Comparison of ENCODE assay signal across 8 cellular contexts in genomic region chr1:9728451-9729295, GRCh38.
DNase-seq lines count a peak whose midpoint lies in the region; ATAC-seq and TF ChIP-seq lines count a peak whose summit lies in the region.

No MANE protein-coding gene starts in this region.

- H3K36me3 ChIP-seq in endodermal cell (ENCODE audit: control insufficient read depth, insufficient read depth, low read length) = peaks cover 44% of the 10 kb centered on the region
- peaks cover 40% of the 10 kb centered on the region for H3K36me3 ChIP-seq in A673 (ENCODE audit: insufficient read depth, low read length, poor library complexity, severe bottlenecking)

- intact Hi-C loops in A673 (cut with micrococcal nuclease; ENCODE audit: unreplicated experiment) = no loop called here

- H3K4me3 ChIP-seq in endodermal cell (ENCODE audit: low read length) (no peak overlapping the region), A673 (ENCODE audit: low read depth, low read length, poor library complexity, severe bottlenecking) (no peak overlapping the region)

- ATAC-seq in stimulated activated effector memory CD8-positive, alpha-beta T cell treated with anti-CD3 and anti-CD28 coated beads, Interleukin-12 subunit alpha, Interleukin-12 subunit beta, amount 100 ng/mL, for 72 hours = peak; percentile 79
- ATAC-seq in GM19463 (IDR thresholded peaks at IDR 0.05; ENCODE audit: unreplicated experiment) (no peak), HG02678 (IDR thresholded peaks at IDR 0.05; ENCODE audit: unreplicated experiment) (no peak)

- DNase-seq in RWPE1 (ENCODE audit: low spot score) (no peak), endodermal cell (no peak), A673 (ENCODE audit: low spot score) (no peak), NCI-H748 (lab: John Stamatoyannopoulos, UW; ENCODE audit: unreplicated experiment) (no peak)
- peak; percentile 65 for DNase-seq in activated T-cell treated with anti-CD3 and anti-CD28 coated beads, Interleukin-2, amount 50 U/mL, for 1 hour
- DNase-seq in stimulated activated effector memory CD8-positive, alpha-beta T cell treated with anti-CD3 and anti-CD28 coated beads, Interleukin-12 subunit alpha, Interleukin-12 subunit beta, amount 100 ng/mL, for 72 hours (ENCODE audit: low spot score in 2 of 2) = peak in 1 of 2 donors; percentile 79

- H3K4me3 Mint-ChIP-seq in endodermal cell = no peak overlapping the region
- H3K4me3 Mint-ChIP-seq in stimulated activated effector memory CD8-positive, alpha-beta T cell treated with anti-CD3 and anti-CD28 coated beads, Interleukin-12 subunit alpha, Interleukin-12 subunit beta, amount 100 ng/mL, for 72 hours = peak overlapping the region; percentile 68

- H3K27me3 Mint-ChIP-seq in endodermal cell (ENCODE audit: insufficient read depth) = no peaks in the 10 kb centered on the region

- TF ChIP-seq CTCF in RWPE1 (conservative IDR thresholded peaks at IDR 0.05; ENCODE audit: low read depth) (no peak), endodermal cell (conservative IDR thresholded peaks at IDR 0.05) (no peak), A673 (conservative IDR thresholded peaks at IDR 0.05; ENCODE audit: low read depth, low read length) (no peak)

- H3K27ac ChIP-seq in RWPE1 = peak overlapping the region; percentile 46
- no peak overlapping the region for H3K27ac ChIP-seq in endodermal cell (ENCODE audit: low read depth, low read length)
- no peak overlapping the region for H3K27ac ChIP-seq in A673 (ENCODE audit: low read depth, low read length, poor library complexity, severe bottlenecking)

- peaks cover 65% of the 10 kb centered on the region for H3K36me3 Mint-ChIP-seq in endodermal cell (ENCODE audit: low read depth)
- peaks cover 100% of the 10 kb centered on the region for H3K36me3 Mint-ChIP-seq in stimulated activated effector memory CD8-positive, alpha-beta T cell treated with anti-CD3 and anti-CD28 coated beads, Interleukin-12 subunit alpha, Interleukin-12 subunit beta, amount 100 ng/mL, for 72 hours

- H3K27me3 ChIP-seq in endodermal cell (ENCODE audit: control insufficient read depth, insufficient read depth, low read length, poor library complexity, severe bottlenecking) = no peaks in the 10 kb centered on the region
- H3K27me3 ChIP-seq in A673 (replicated peaks; ENCODE audit: insufficient read depth, low read depth, low read length, poor library complexity) = no peaks in the 10 kb centered on the region

- 92 to 95% methylated on average over 32 to 33 of the region's 33 CpGs for WGBS in endodermal cell (ENCODE audit: insufficient coverage in 1 of 2, insufficient read length in 1 of 2), 2 experiments

- no TSS peak for BruUV-seq in A673 (replicated peaks; lab: Mats Ljungman, UMichigan)

- H3K4me1 Mint-ChIP-seq in endodermal cell = no peaks in the 10 kb centered on the region
- H3K4me1 Mint-ChIP-seq in stimulated activated effector memory CD8-positive, alpha-beta T cell treated with anti-CD3 and anti-CD28 coated beads, Interleukin-12 subunit alpha, Interleukin-12 subunit beta, amount 100 ng/mL, for 72 hours = peaks cover 81% of the 10 kb centered on the region

- H3K9ac ChIP-seq in endodermal cell (ENCODE audit: extremely low read depth, low read length, poor library complexity, severe bottlenecking) = no peak overlapping the region

- H3K9me3 ChIP-seq in endodermal cell (ENCODE audit: control insufficient read depth, low read length) (peaks cover under 1% of the 10 kb centered on the region), A673 (ENCODE audit: low read depth, low read length, poor library complexity, severe bottlenecking) (no peaks in the 10 kb centered on the region)

- POLR2A ChIA-PET in RWPE1 (lab: Yijun Ruan, JAX; ENCODE audit: low non-redundant PET) (no interaction called here), A673 (lab: Charles Lee; ENCODE audit: low non-redundant PET) (no interaction called here)

- CTCF ChIA-PET in RWPE1 (lab: Yijun Ruan, JAX) = no interaction called here
- CTCF ChIA-PET in A673 (lab: Charles Lee) = no interaction called here

- H3K4me1 ChIP-seq in endodermal cell (ENCODE audit: control insufficient read depth, insufficient read depth, low read length) = no peaks in the 10 kb centered on the region
- no peaks in the 10 kb centered on the region for H3K4me1 ChIP-seq in A673 (ENCODE audit: insufficient read depth, low read length, poor library complexity, severe bottlenecking)

- peaks cover 6% of the 10 kb centered on the region for H3K9me3 Mint-ChIP-seq in endodermal cell
- H3K9me3 Mint-ChIP-seq in stimulated activated effector memory CD8-positive, alpha-beta T cell treated with anti-CD3 and anti-CD28 coated beads, Interleukin-12 subunit alpha, Interleukin-12 subunit beta, amount 100 ng/mL, for 72 hours = no peaks in the 10 kb centered on the region

- H3K27ac Mint-ChIP-seq in endodermal cell = peak overlapping the region; percentile 52
- peak overlapping the region; percentile 90 for H3K27ac Mint-ChIP-seq in stimulated activated effector memory CD8-positive, alpha-beta T cell treated with anti-CD3 and anti-CD28 coated beads, Interleukin-12 subunit alpha, Interleukin-12 subunit beta, amount 100 ng/mL, for 72 hours
